In genomic region chr10:11225935-11226334, GRCh38 we compare ENCODE assay signal across 9 cellular contexts.
A peak's percentile ranks its signal among the peaks of the same experiment; 100 is the strongest.
DNase-seq lines count a peak whose midpoint lies in the region; ATAC-seq, FAIRE-seq and TF ChIP-seq lines count a peak whose summit lies in the region.
"Had no signal": no experiment of that assay in that cellular context is flagged by ENCODE, and none has a peak within 500 bp of the region (broad histone marks: within the 10 kb centered on the region; RNA-seq: fewer than 3 reads in every experiment).

No MANE protein-coding gene starts in this region.

- peak; percentile 61 for ATAC-seq in GM21786 (IDR thresholded peaks at IDR 0.05; ENCODE audit: unreplicated experiment)

- peak overlapping the region; percentile 98 for H3K27ac Mint-ChIP-seq in activated naive CD4-positive, alpha-beta T cell treated with anti-CD3 and anti-CD28 coated beads, Interleukin-2, amount 50 U/mL, for 24 hours

- H2AFZ ChIP-seq in PC-9: no peak overlapping the region

- CTCF ChIA-PET in PC-9 (lab: Charles Lee): no interaction called here

- H3K4me3 ChIP-seq in GM12865 (ENCODE audit: low read depth, low read length) (no peak overlapping the region), PC-9 (no peak overlapping the region)
- H3K4me3 ChIP-seq: skin epidermis had no signal

- H3K4me3 Mint-ChIP-seq in activated naive CD4-positive, alpha-beta T cell treated with anti-CD3 and anti-CD28 coated beads, Interleukin-2, amount 50 U/mL, for 24 hours: peak overlapping the region; percentile 60

- no peaks in the 10 kb centered on the region for H3K79me2 ChIP-seq in PC-9 (ENCODE audit: low read depth)

- H3K27ac ChIP-seq in PC-9: no peak overlapping the region

- FAIRE-seq in urothelium cell line (lab: Jason Lieb, UNC): no peak

- H3K4me1 ChIP-seq in PC-9 (replicated peaks; ENCODE audit: insufficient read depth): no peaks in the 10 kb centered on the region

- H4K20me1 ChIP-seq in PC-9 (ENCODE audit: insufficient read depth): no peaks in the 10 kb centered on the region

- H3K27me3 Mint-ChIP-seq in activated naive CD4-positive, alpha-beta T cell treated with anti-CD3 and anti-CD28 coated beads, Interleukin-2, amount 50 U/mL, for 24 hours: no peaks in the 10 kb centered on the region

- BruUV-seq in PC-9 (replicated peaks; lab: Mats Ljungman, UMichigan): no TSS peak

- H3K9me2 ChIP-seq in PC-9 (ENCODE audit: insufficient read depth): no peaks in the 10 kb centered on the region

- DNase-seq in GM12865 (ENCODE audit: low read depth): peak; percentile 69
- peak; percentile 99 for DNase-seq in MV-4-11 (lab: John Stamatoyannopoulos, UW)
- DNase-seq in stimulated activated CD4-positive, alpha-beta T cell treated with anti-CD3 and anti-CD28 coated beads, Interleukin-12 subunit alpha, Interleukin-12 subunit beta, amount 100 ng/mL, for 48 hours (ENCODE audit: low read depth in 2 of 3, low spot score in 1 of 3): peak; percentile 58 to 69 (median 67)
- no peak for DNase-seq in urothelium cell line (ENCODE audit: low spot score)
- no peak for DNase-seq in PC-9
- DNase-seq in NCI-H1694 (lab: John Stamatoyannopoulos, UW): no peak

- peaks cover 52% of the 10 kb centered on the region for H3K27me3 ChIP-seq in PC-9 (ENCODE audit: insufficient read depth, low read depth)

- TF ChIP-seq CTCF in GM12865 (IDR thresholded peaks at IDR 0.05; ENCODE audit: insufficient read depth, low read depth, low read length, missing control alignments) (no peak), PC-9 (conservative IDR thresholded peaks at IDR 0.05) (no peak)

- POLR2A ChIA-PET in PC-9 (lab: Charles Lee; ENCODE audit: unreplicated experiment): no interaction called here

- peaks cover 94% of the 10 kb centered on the region for H3K4me1 Mint-ChIP-seq in activated naive CD4-positive, alpha-beta T cell treated with anti-CD3 and anti-CD28 coated beads, Interleukin-2, amount 50 U/mL, for 24 hours

- peaks cover 24% of the 10 kb centered on the region for H3K36me3 Mint-ChIP-seq in activated naive CD4-positive, alpha-beta T cell treated with anti-CD3 and anti-CD28 coated beads, Interleukin-2, amount 50 U/mL, for 24 hours

- H3K4me2 ChIP-seq in PC-9: no peak overlapping the region

- H3K9me3 ChIP-seq in PC-9 (ENCODE audit: insufficient read depth, low read depth): no peaks in the 10 kb centered on the region

- H3K36me3 ChIP-seq in PC-9 (ENCODE audit: low read depth): no peaks in the 10 kb centered on the region

- H3K9me3 Mint-ChIP-seq in activated naive CD4-positive, alpha-beta T cell treated with anti-CD3 and anti-CD28 coated beads, Interleukin-2, amount 50 U/mL, for 24 hours: no peaks in the 10 kb centered on the region

- H3F3A ChIP-seq in PC-9 (ENCODE audit: insufficient read depth, low read depth): no peaks in the 10 kb centered on the region

- intact Hi-C loops in PC-9 (cut with micrococcal nuclease; ENCODE audit: unreplicated experiment): no loop called here

Comparison
In these comparisons a context has a peak if more than half of its experiments do, and no peak if none do; other contexts are left out.
1. DNase-seq: peak in GM12865 (single experiment), MV-4-11 (single experiment) and stimulated activated CD4-positive, alpha-beta T cell treated with anti-CD3 and anti-CD28 coated beads, Interleukin-12 subunit alpha, Interleukin-12 subunit beta, amount 100 ng/mL, for 48 hours (3 of 3); none in urothelium cell line (single experiment), PC-9 (0 of 2) and NCI-H1694 (single experiment).